ENCODE assay signal across 12 cellular contexts in the genomic region with DNA sequence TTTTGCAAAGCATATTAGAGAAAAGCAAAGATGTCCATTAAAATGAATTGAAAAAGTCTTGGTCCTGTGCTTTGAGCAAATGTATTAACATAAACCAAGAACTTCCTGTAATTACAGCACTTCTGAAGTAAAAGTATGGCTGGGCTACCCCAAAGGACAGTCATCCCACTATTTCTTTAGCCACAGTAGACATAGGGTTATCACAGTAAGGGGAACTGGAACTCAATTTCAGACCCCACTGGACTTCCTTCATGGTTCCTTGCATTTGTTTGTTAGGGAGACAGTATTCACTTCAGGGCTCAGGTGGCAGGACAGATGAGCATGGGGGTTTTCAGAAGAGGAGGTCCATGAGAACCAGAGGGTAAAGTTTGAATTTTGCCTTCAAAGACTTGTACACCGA.
"Had no signal": no experiment of that assay in that cellular context is flagged by ENCODE, and none has a peak within 500 bp of the region (broad histone marks: within the 10 kb centered on the region; RNA-seq: fewer than 3 reads in every experiment).

No MANE protein-coding gene starts in this region.

- H3K27me3 Mint-ChIP-seq: activated naive CD4-positive, alpha-beta T cell treated with anti-CD3 and anti-CD28 coated beads, Interleukin-2, amount 10 ng/mL, durations not matched to agents 7 days and 5 days had no signal

- H3K9me3 Mint-ChIP-seq: activated naive CD4-positive, alpha-beta T cell treated with anti-CD3 and anti-CD28 coated beads, Interleukin-2, amount 10 ng/mL, durations not matched to agents 7 days and 5 days; activated T-helper 2 cell treated with anti-CD3 and anti-CD28 coated beads, Interferon-gamma antibody, Interleukin-2, Interleukin-4, amounts not matched to agents 10 μg/mL and 5 μg/mL and 100 μg/mL, durations not matched to agents 14 hours and 24 hours and 36 hours had no signal

- DNase-seq: activated naive CD4-positive, alpha-beta T cell treated with anti-CD3 and anti-CD28 coated beads, Interleukin-2, amount 10 ng/mL, durations not matched to agents 7 days and 5 days; effector CD4-positive, alpha-beta T cell; foreskin melanocyte; heart left ventricle; naive thymus-derived CD4-positive, alpha-beta T cell; retina; stimulated activated CD4-positive, alpha-beta T cell treated with anti-CD3 and anti-CD28 coated beads, Interleukin-15, amount 100 ng/mL, for 24 hours; stimulated activated CD4-positive, alpha-beta T cell treated with anti-CD3 and anti-CD28 coated beads, Interleukin-4, amount 100 ng/mL, for 24 hours; thyroid gland; uterus had no signal

- H3K36me3 Mint-ChIP-seq: activated naive CD4-positive, alpha-beta T cell treated with anti-CD3 and anti-CD28 coated beads, Interleukin-2, amount 10 ng/mL, durations not matched to agents 7 days and 5 days; naive thymus-derived CD4-positive, alpha-beta T cell had no signal

- H3K4me3 ChIP-seq: heart left ventricle, thyroid gland, uterus had no signal

- H3K27ac Mint-ChIP-seq: activated naive CD4-positive, alpha-beta T cell treated with anti-CD3 and anti-CD28 coated beads, Interleukin-2, amount 10 ng/mL, durations not matched to agents 7 days and 5 days; activated T-helper 2 cell treated with anti-CD3 and anti-CD28 coated beads, Interferon-gamma antibody, Interleukin-2, Interleukin-4, amounts not matched to agents 10 μg/mL and 5 μg/mL and 100 μg/mL, durations not matched to agents 14 hours and 24 hours and 36 hours; naive thymus-derived CD4-positive, alpha-beta T cell had no signal

- H3K4me1 Mint-ChIP-seq: activated naive CD4-positive, alpha-beta T cell treated with anti-CD3 and anti-CD28 coated beads, Interleukin-2, amount 10 ng/mL, durations not matched to agents 7 days and 5 days had no signal

- H3K4me3 Mint-ChIP-seq: activated naive CD4-positive, alpha-beta T cell treated with anti-CD3 and anti-CD28 coated beads, Interleukin-2, amount 10 ng/mL, durations not matched to agents 7 days and 5 days; naive thymus-derived CD4-positive, alpha-beta T cell had no signal

- H3K27ac ChIP-seq: heart left ventricle, neutrophil, thyroid gland, uterus had no signal

- ATAC-seq: heart left ventricle; naive thymus-derived CD4-positive, alpha-beta T cell had no signal
